Comparison of ENCODE assay signal across 15 cellular contexts in genomic region chr13:33355470-33355869, GRCh38.
DNase-seq lines count a peak whose midpoint lies in the region; ATAC-seq and TF ChIP-seq lines count a peak whose summit lies in the region.
"Had no signal": no experiment of that assay in that cellular context is flagged by ENCODE, and none has a peak within 500 bp of the region (broad histone marks: within the 10 kb centered on the region; RNA-seq: fewer than 3 reads in every experiment).

No MANE protein-coding gene starts in this region.

- peaks cover 5 to 29% (median 15%) of the 10 kb centered on the region in 11 experiments; a peak in 20 of 22 replicates for H3K9me3 ChIP-seq in BLaER1 treated with 17β-estradiol and CSF1 and Interleukin-3, amounts not matched to agents 10 nM and 100 nM (replicated peaks in 1 of 11)
- no peaks in the 10 kb centered on the region for H3K9me3 ChIP-seq in psoas muscle

- TF ChIP-seq CTCF in fibroblast of mammary gland (conservative IDR thresholded peaks at IDR 0.05; ENCODE audit: control insufficient read depth, insufficient read depth, low read depth, low read length) (no peak), psoas muscle (IDR thresholded peaks at IDR 0.05) (no peak)

- H3K4me2 ChIP-seq in BLaER1 treated with 17β-estradiol and CSF1 and Interleukin-3, amounts not matched to agents 10 nM and 100 nM, result peak overlapping the region in 10 of 11 experiments; percentile 10 to 88 (median 65); a peak in 17 of 22 replicates

- H3K4me3 ChIP-seq in BLaER1 treated with 17β-estradiol and CSF1 and Interleukin-3, amounts not matched to agents 10 nM and 100 nM, result peak overlapping the region in 2 of 10 experiments; percentile 11 to 23; a peak in 1 of 20 replicates
- H3K4me3 ChIP-seq in fibroblast of mammary gland (ENCODE audit: control insufficient read depth, low read depth, low read length) (no peak overlapping the region), psoas muscle (no peak overlapping the region)
- H3K4me3 ChIP-seq: dorsolateral prefrontal cortex had no signal

- no peaks in the 10 kb centered on the region for H3K36me3 ChIP-seq in BLaER1 treated with 17β-estradiol and CSF1 and Interleukin-3, amounts not matched to agents 10 nM and 100 nM
- no peaks in the 10 kb centered on the region for H3K36me3 ChIP-seq in psoas muscle (ENCODE audit: insufficient read depth in 1 of 2, low read depth in 1 of 2)

- peak overlapping the region in 9 of 11 experiments; percentile 42 to 99 (median 72); a peak in 17 of 22 replicates for H3K27ac ChIP-seq in BLaER1 treated with 17β-estradiol and CSF1 and Interleukin-3, amounts not matched to agents 10 nM and 100 nM
- H3K27ac ChIP-seq in psoas muscle, result peak overlapping the region; percentile 11

- peaks cover 34 to 69% (median 49%) of the 10 kb centered on the region in 10 experiments for H3K4me1 ChIP-seq in BLaER1 treated with 17β-estradiol and CSF1 and Interleukin-3, amounts not matched to agents 10 nM and 100 nM
- H3K4me1 ChIP-seq in psoas muscle, result peaks cover 22% of the 10 kb centered on the region

- peak overlapping the region in 5 of 11 experiments; percentile 11 to 73 (median 37); a peak in 7 of 22 replicates for H3K9ac ChIP-seq in BLaER1 treated with 17β-estradiol and CSF1 and Interleukin-3, amounts not matched to agents 10 nM and 100 nM

- H4K20me1 ChIP-seq in BLaER1 treated with 17β-estradiol and CSF1 and Interleukin-3, amounts not matched to agents 10 nM and 100 nM, result no peaks in the 10 kb centered on the region

- H3K27me3 ChIP-seq in BLaER1 treated with 17β-estradiol and CSF1 and Interleukin-3, amounts not matched to agents 10 nM and 100 nM, result no peaks in the 10 kb centered on the region
- no peaks in the 10 kb centered on the region for H3K27me3 ChIP-seq in psoas muscle (ENCODE audit: insufficient read depth in 3 of 3, low read length in 2 of 3)
- H3K27me3 ChIP-seq: dorsolateral prefrontal cortex had no signal

- WGBS in psoas muscle, 3 donors, result 47 to 70% (median 57%) methylated on average over 2 of the region's 2 CpGs

- peak; percentile 65 for DNase-seq in NOMO-1 treated with DMSO at 0.1 percent for 48 hours (lab: John Stamatoyannopoulos, UW; ENCODE audit: unreplicated experiment)
- DNase-seq in fibroblast of mammary gland (ENCODE audit: low read depth), result peak; percentile 86
- DNase-seq in psoas muscle, result no peak
- DNase-seq in SK-N-DZ (ENCODE audit: low spot score), result no peak
- no peak for DNase-seq in NCI-H524 (lab: John Stamatoyannopoulos, UW)
- no peak for DNase-seq in DMS153 treated with DMSO at 0.1 percent for 48 hours (lab: John Stamatoyannopoulos, UW; ENCODE audit: unreplicated experiment)
- DNase-seq: activated naive CD8-positive, alpha-beta T cell treated with anti-CD3 and anti-CD28 coated beads, Interleukin-2, amount 10 ng/mL, durations not matched to agents 7 days and 5 days; CD8-positive, alpha-beta T cell; dorsolateral prefrontal cortex; hippocampal formation; nucleus accumbens; RPMI8226; stimulated activated naive B cell treated with anti-CD40 and anti-IgM and Interleukin-4, amounts not matched to agents 10 μg/mL and 1 μg/mL and 100 μg/mL, for 72 hours had no signal

- ATAC-seq in psoas muscle, result peak; percentile 44 to 76 (median 60)
- ATAC-seq in GM18520 (IDR thresholded peaks at IDR 0.05; ENCODE audit: unreplicated experiment), result no peak
- ATAC-seq: CD8-positive, alpha-beta T cell; stimulated activated naive B cell treated with anti-CD40 and anti-IgM and Interleukin-4, amounts not matched to agents 10 μg/mL and 1 μg/mL and 100 μg/mL, for 72 hours had no signal

- intact Hi-C loops in psoas muscle (cut with DNase I), result no loop called here

Comparison
In these comparisons a context has a peak if more than half of its experiments do, and no peak if none do; other contexts are left out.
1. DNase-seq: peak in NOMO-1 treated with DMSO at 0.1 percent for 48 hours (single experiment) and fibroblast of mammary gland (single experiment); none in psoas muscle (0 of 2), SK-N-DZ (single experiment), NCI-H524 (0 of 2) and DMS153 treated with DMSO at 0.1 percent for 48 hours (single experiment).